Comparison of ENCODE assay signal across 2 cellular contexts in genomic region chr3:172542089-172542488, GRCh38.
TF ChIP-seq lines count a peak whose summit lies in the region.

No MANE protein-coding gene starts in this region.

TF ChIP-seq in liver, 16 proteins besides CTCF, POLR2A, EP300 and RAD21:
- TF ChIP-seq EGR1 (IDR thresholded peaks at IDR 0.05; ENCODE audit: low read depth in 2 of 2) (no peak), YY1 (IDR thresholded peaks at IDR 0.05) (no peak), REST (IDR thresholded peaks at IDR 0.05) (no peak), TAF1 (conservative IDR thresholded peaks at IDR 0.05) (no peak), FOXA2 (IDR thresholded peaks at IDR 0.05) (no peak), ZBTB33 (IDR thresholded peaks at IDR 0.05) (no peak), NR2F2 (IDR thresholded peaks at IDR 0.05) (no peak), JUND (IDR thresholded peaks at IDR 0.05) (no peak), HNF4G (IDR thresholded peaks at IDR 0.05) (no peak), FOXA1 (IDR thresholded peaks at IDR 0.05) (no peak), GABPA (IDR thresholded peaks at IDR 0.05 in 1 of 2, conservative IDR thresholded peaks at IDR 0.05 in 1 of 2) (no peak), ATF3 (IDR thresholded peaks at IDR 0.05) (no peak), MAX (IDR thresholded peaks at IDR 0.05) (no peak), SP1 (IDR thresholded peaks at IDR 0.05) (no peak), HNF4A (conservative IDR thresholded peaks at IDR 0.05) (no peak), RXRA (IDR thresholded peaks at IDR 0.05) (no peak)

TF ChIP-seq in HepG2, 621 proteins besides CTCF, POLR2A, EP300 and RAD21:
- TF ChIP-seq E2F2 (CRISPR knock-in tag; IDR thresholded peaks at IDR 0.05; ENCODE audit: borderline replicate concordance) = no peak
- no peak for TF ChIP-seq GABPA (IDR thresholded peaks at IDR 0.05; ENCODE audit: low read depth, low read length)
- TF ChIP-seq GABPA (CRISPR knock-in tag; IDR thresholded peaks at IDR 0.05; ENCODE audit: low read depth) = no peak
- TF ChIP-seq HHEX (CRISPR knock-in tag; IDR thresholded peaks at IDR 0.05) = no peak
- no peak for TF ChIP-seq TRAFD1 (CRISPR knock-in tag; IDR thresholded peaks at IDR 0.05; ENCODE audit: borderline replicate concordance)
- no peak for TF ChIP-seq NFIB (CRISPR knock-in tag; IDR thresholded peaks at IDR 0.05; ENCODE audit: borderline replicate concordance)
- TF ChIP-seq RXRB (CRISPR knock-in tag; IDR thresholded peaks at IDR 0.05; ENCODE audit: borderline replicate concordance) = no peak
- no peak for TF ChIP-seq SUZ12 (IDR thresholded peaks at IDR 0.05; ENCODE audit: low read depth, low read length)
- TF ChIP-seq ZBTB7B (CRISPR knock-in tag; IDR thresholded peaks at IDR 0.05) = no peak
- no peak for TF ChIP-seq ARNT2 (CRISPR knock-in tag; IDR thresholded peaks at IDR 0.05; ENCODE audit: low read depth)
- TF ChIP-seq ASH2L (IDR thresholded peaks at IDR 0.05; ENCODE audit: insufficient read length, low read depth, low read length) = no peak
- TF ChIP-seq SRSF9 (IDR thresholded peaks at IDR 0.05; ENCODE audit: borderline replicate concordance, insufficient read depth, low read depth, low read length, poor library complexity, severe bottlenecking) = no peak
- no peak for TF ChIP-seq ZBTB40 (IDR thresholded peaks at IDR 0.05)
- no peak for TF ChIP-seq ZBTB40 (CRISPR knock-in tag; IDR thresholded peaks at IDR 0.05)
- no peak for TF ChIP-seq UBTF (CRISPR knock-in tag; IDR thresholded peaks at IDR 0.05)
- no peak for TF ChIP-seq ZBTB3 (CRISPR knock-in tag; IDR thresholded peaks at IDR 0.05; ENCODE audit: borderline replicate concordance, low read depth)
- no peak for TF ChIP-seq SP140L (CRISPR knock-in tag; IDR thresholded peaks at IDR 0.05; ENCODE audit: borderline replicate concordance)
- no peak for TF ChIP-seq HDAC1 (CRISPR knock-in tag; IDR thresholded peaks at IDR 0.05)
- TF ChIP-seq NR1H2 (CRISPR knock-in tag; IDR thresholded peaks at IDR 0.05; ENCODE audit: borderline replicate concordance, low read depth) = no peak
- no peak for TF ChIP-seq RCOR2 (CRISPR knock-in tag; IDR thresholded peaks at IDR 0.05)
- no peak for TF ChIP-seq ZNF839 (CRISPR knock-in tag; IDR thresholded peaks at IDR 0.05; ENCODE audit: borderline replicate concordance)
- TF ChIP-seq RAD51 (IDR thresholded peaks at IDR 0.05; ENCODE audit: borderline replicate concordance) = no peak
